ENCODE assay signal across 17 cellular contexts in genomic region chr10:69508738-69509340, GRCh38. TPM values are rescaled to one million over a fixed set of nuclear protein-coding genes. Genes with fewer than 3 reads are reported as not detected.
A peak's percentile ranks its signal among the peaks of the same experiment; 100 is the strongest.
DNase-seq lines count a peak whose midpoint lies in the region; ATAC-seq and TF ChIP-seq lines count a peak whose summit lies in the region.
"Had no signal": no experiment of that assay in that cellular context is flagged by ENCODE, and none has a peak within 500 bp of the region (broad histone marks: within the 10 kb centered on the region; RNA-seq: fewer than 3 reads in every experiment).

No MANE protein-coding gene starts in this region.

- 0 out of 2 replicates have a peak, but pooled peaks have one; percentile 23 for ATAC-seq in Panc1
- ATAC-seq in upper lobe of right lung, result no peak
- no peak for ATAC-seq in GM18907 (IDR thresholded peaks at IDR 0.05; ENCODE audit: unreplicated experiment)
- ATAC-seq in GM21423 (IDR thresholded peaks at IDR 0.05; ENCODE audit: unreplicated experiment), result no peak
- ATAC-seq: Right ventricle myocardium inferior had no signal

- H3K27ac ChIP-seq in right atrium auricular region (no peak overlapping the region), Panc1 (ENCODE audit: low read length) (no peak overlapping the region), upper lobe of right lung (no peak overlapping the region)

- peaks cover 0 to 12% of the 10 kb centered on the region in 2 donors for H3K4me1 ChIP-seq in right atrium auricular region
- H3K4me1 ChIP-seq in Panc1 (ENCODE audit: control insufficient read depth, insufficient read depth, low read length), result peaks cover 18% of the 10 kb centered on the region
- peaks cover 4% of the 10 kb centered on the region for H3K4me1 ChIP-seq in upper lobe of right lung

- CTCF ChIA-PET in Panc1 (lab: Charles Lee), result no interaction called here

- H3K36me3 ChIP-seq in right atrium auricular region, result no peaks in the 10 kb centered on the region
- H3K36me3 ChIP-seq in Panc1 (ENCODE audit: control insufficient read depth, insufficient read depth, low read length), result no peaks in the 10 kb centered on the region
- peaks cover 5% of the 10 kb centered on the region for H3K36me3 ChIP-seq in upper lobe of right lung

- POLR2A ChIA-PET in Panc1 (lab: Charles Lee), result no interaction called here

- TF ChIP-seq CTCF in right atrium auricular region (IDR thresholded peaks at IDR 0.05) (no peak), Panc1 (IDR thresholded peaks at IDR 0.05) (no peak), upper lobe of right lung (IDR thresholded peaks at IDR 0.05) (no peak)

- intact Hi-C loops in cardiac septum (cut with DNase I) (loop anchor here (5.0 to 10.0 kb wide), 2 partner anchors 97 to 274 kb away; no protein-coding TSS in a partner anchor), Panc1 (cut with micrococcal nuclease; ENCODE audit: unreplicated experiment) (no loop called here), upper lobe of right lung (cut with DNase I) (loop anchor here (5.0 kb wide), 1 partner anchor 82 kb away; no protein-coding TSS in a partner anchor)

- H3K9me3 ChIP-seq in right atrium auricular region, result no peaks in the 10 kb centered on the region
- H3K9me3 ChIP-seq in Panc1 (ENCODE audit: control insufficient read depth, insufficient read depth, low read depth, low read length), result no peaks in the 10 kb centered on the region
- H3K9me3 ChIP-seq in upper lobe of right lung, result no peaks in the 10 kb centered on the region
- H3K9me3 ChIP-seq: Caco-2 had no signal

- in situ Hi-C loops in Panc1 (cut with HindIII; ENCODE audit: low pct_unique_long_range_greater_than_20kb, low sequenced_read_pairs), result no loop called here

- H3K27me3 ChIP-seq in right atrium auricular region, result no peaks in the 10 kb centered on the region
- H3K27me3 ChIP-seq in Panc1 (ENCODE audit: control insufficient read depth, insufficient read depth, low read length), result no peaks in the 10 kb centered on the region
- H3K27me3 ChIP-seq in upper lobe of right lung, result no peaks in the 10 kb centered on the region

- DNase-seq in right atrium auricular region (ENCODE audit: low spot score) (peak; percentile 49), cardiac septum (ENCODE audit: low spot score) (no peak), Panc1 (ENCODE audit: low read depth, low spot score) (no peak), iPS-NIHi7 (ENCODE audit: extremely low spot score) (peak; percentile 3), upper lobe of right lung (no peak)
- DNase-seq: GF-D8; H7; KG1; NCI-H1105 treated with DMSO at 0.1 percent for 48 hours; NCI-H1694; NCI-H2081 treated with DMSO at 0.1 percent for 48 hours; NCI-H748 treated with DMSO at 0.1 percent for 48 hours; NK-92 treated with Interleukin-12 subunit alpha and Interleukin-12 subunit beta, amount 100 ng/mL, for 24 hours had no signal

- no TSS peak for BruUV-seq in Panc1 (replicated peaks; lab: Mats Ljungman, UMichigan)

- no peak overlapping the region for H3K4me3 ChIP-seq in right atrium auricular region
- H3K4me3 ChIP-seq in Panc1 (ENCODE audit: low read depth in 2 of 2, low read length in 2 of 2), result no peak overlapping the region
- no peak overlapping the region for H3K4me3 ChIP-seq in upper lobe of right lung

RNA-seq across cellular contexts. Expression of gene TSPAN15, which starts 57.6 kb away (rescaled TPM):
- total RNA-seq in right atrium auricular region (1 to 10 TPM; 6.6 to 7.7 TPM), cardiac septum (6.9 TPM), Panc1 (2021; ENCODE audit: unreplicated experiment) (199 TPM), upper lobe of right lung (47.3 TPM)
- 415 TPM for polyA plus RNA-seq in Panc1 (2012; ENCODE audit: insufficient read length)

Comparison
In these comparisons a context has a peak if more than half of its experiments do, and no peak if none do; other contexts are left out.
1. DNase-seq: peak in right atrium auricular region (single experiment) and iPS-NIHi7 (single experiment); none in cardiac septum (single experiment), Panc1 (single experiment) and upper lobe of right lung (single experiment).